17 cellular contexts compared by ENCODE assay signal in genomic region chr10:119136084-119136483, GRCh38. TPM values are rescaled to one million over a fixed set of nuclear protein-coding genes. Genes with fewer than 3 reads are reported as not detected.
DNase-seq lines count a peak whose midpoint lies in the region; ATAC-seq and TF ChIP-seq lines count a peak whose summit lies in the region.
"Had no signal": no experiment of that assay in that cellular context is flagged by ENCODE, and none has a peak within 500 bp of the region (broad histone marks: within the 10 kb centered on the region; RNA-seq: fewer than 3 reads in every experiment).

No MANE protein-coding gene starts in this region.

- peaks cover 48 to 50% of the 10 kb centered on the region in 2 donors for H3K4me1 Mint-ChIP-seq in natural killer cell treated with Interleukin-12 subunit alpha and Interleukin-12 subunit beta and Interleukin-15 and Interleukin-18, amount 100 ng/mL, for 72 hours (ENCODE audit: low read depth in 2 of 2)
- H3K4me1 Mint-ChIP-seq in natural killer cell: peaks cover 22 to 29% of the 10 kb centered on the region in 2 donors
- H3K4me1 Mint-ChIP-seq in activated CD4-positive, alpha-beta memory T cell treated with anti-CD3 and anti-CD28 coated beads for 36 hours (ENCODE audit: low read depth): peaks cover 49% of the 10 kb centered on the region

- H3K4me3 Mint-ChIP-seq in natural killer cell treated with Interleukin-12 subunit alpha and Interleukin-12 subunit beta and Interleukin-15 and Interleukin-18, amount 100 ng/mL, for 72 hours: no peak overlapping the region
- no peak overlapping the region for H3K4me3 Mint-ChIP-seq in natural killer cell
- no peak overlapping the region for H3K4me3 Mint-ChIP-seq in activated CD4-positive, alpha-beta memory T cell treated with anti-CD3 and anti-CD28 coated beads for 36 hours
- H3K4me3 Mint-ChIP-seq: activated CD8-positive, alpha-beta T cell treated with anti-CD3 and anti-CD28 coated beads, Interleukin-2, amount 10 ng/mL, durations not matched to agents 7 days and 5 days had no signal

- intact Hi-C loops in natural killer cell (cut with micrococcal nuclease): no loop called here
- intact Hi-C loops in activated CD4-positive, alpha-beta memory T cell treated with anti-CD3 and anti-CD28 coated beads for 36 hours (cut with micrococcal nuclease): no loop called here

- no peak overlapping the region for H3K4me3 ChIP-seq in hepatocyte
- H3K4me3 ChIP-seq in upper lobe of left lung: no peak overlapping the region
- H3K4me3 ChIP-seq: esophagus muscularis mucosa, tibial artery had no signal

- H3K79me2 ChIP-seq in hepatocyte: no peaks in the 10 kb centered on the region

- H3K9me3 Mint-ChIP-seq in natural killer cell treated with Interleukin-12 subunit alpha and Interleukin-12 subunit beta and Interleukin-15 and Interleukin-18, amount 100 ng/mL, for 72 hours: no peaks in the 10 kb centered on the region
- no peaks in the 10 kb centered on the region for H3K9me3 Mint-ChIP-seq in natural killer cell
- no peaks in the 10 kb centered on the region for H3K9me3 Mint-ChIP-seq in activated CD4-positive, alpha-beta memory T cell treated with anti-CD3 and anti-CD28 coated beads for 36 hours

- H3K27ac ChIP-seq in hepatocyte: peak overlapping the region; percentile 72
- H3K27ac ChIP-seq in upper lobe of left lung: peak overlapping the region; percentile 34 to 84 (median 42)
- H3K27ac ChIP-seq: tibial artery had no signal

- H3K9me3 ChIP-seq in hepatocyte (ENCODE audit: low read depth) (no peaks in the 10 kb centered on the region), upper lobe of left lung (no peaks in the 10 kb centered on the region)
- H3K9me3 ChIP-seq: BE2C, esophagus muscularis mucosa, tibial artery had no signal

- H3K36me3 Mint-ChIP-seq in natural killer cell treated with Interleukin-12 subunit alpha and Interleukin-12 subunit beta and Interleukin-15 and Interleukin-18, amount 100 ng/mL, for 72 hours: peaks cover 23% of the 10 kb centered on the region
- no peaks in the 10 kb centered on the region for H3K36me3 Mint-ChIP-seq in natural killer cell
- H3K36me3 Mint-ChIP-seq in activated CD4-positive, alpha-beta memory T cell treated with anti-CD3 and anti-CD28 coated beads for 36 hours: peaks cover 41% of the 10 kb centered on the region

- H3K27me3 ChIP-seq in hepatocyte: no peaks in the 10 kb centered on the region
- H3K27me3 ChIP-seq in upper lobe of left lung: no peaks in the 10 kb centered on the region
- H3K27me3 ChIP-seq: BE2C, esophagus muscularis mucosa, tibial artery had no signal

- no peak for TF ChIP-seq POLR2A in upper lobe of left lung (IDR thresholded peaks at IDR 0.05)

- H3K27me3 Mint-ChIP-seq in natural killer cell treated with Interleukin-12 subunit alpha and Interleukin-12 subunit beta and Interleukin-15 and Interleukin-18, amount 100 ng/mL, for 72 hours: no peaks in the 10 kb centered on the region
- no peaks in the 10 kb centered on the region for H3K27me3 Mint-ChIP-seq in natural killer cell (ENCODE audit: low read depth in 2 of 2)
- no peaks in the 10 kb centered on the region for H3K27me3 Mint-ChIP-seq in activated CD4-positive, alpha-beta memory T cell treated with anti-CD3 and anti-CD28 coated beads for 36 hours

- CTCF ChIA-PET in activated CD4-positive, alpha-beta memory T cell treated with anti-CD3 and anti-CD28 coated beads for 36 hours (lab: Charles Lee): interaction anchor here (1.0 kb wide), 2 partner anchors 62 to 70 kb away, joined by 3 to 4 read pairs; no protein-coding TSS in a partner anchor

- H3K36me3 ChIP-seq in hepatocyte (replicated peaks; ENCODE audit: insufficient read depth, low read depth) (no peaks in the 10 kb centered on the region), upper lobe of left lung (peaks cover 2 to 19% (median 9%) of the 10 kb centered on the region in 4 donors)

- no peak overlapping the region for H3K4me2 ChIP-seq in hepatocyte

- H3K4me1 ChIP-seq in hepatocyte (ENCODE audit: insufficient read depth) (no peaks in the 10 kb centered on the region), upper lobe of left lung (peaks cover 9 to 23% (median 16%) of the 10 kb centered on the region in 4 donors)
- H3K4me1 ChIP-seq: BE2C, tibial artery had no signal

- H3K27ac Mint-ChIP-seq in natural killer cell treated with Interleukin-12 subunit alpha and Interleukin-12 subunit beta and Interleukin-15 and Interleukin-18, amount 100 ng/mL, for 72 hours: peak overlapping the region; percentile 95 to 98
- H3K27ac Mint-ChIP-seq in natural killer cell: peak overlapping the region in 1 of 2 donors; percentile 31
- H3K27ac Mint-ChIP-seq in activated CD4-positive, alpha-beta memory T cell treated with anti-CD3 and anti-CD28 coated beads for 36 hours: peak overlapping the region; percentile 18

- no peaks in the 10 kb centered on the region for H3K9me2 ChIP-seq in hepatocyte (replicated peaks; ENCODE audit: insufficient read depth)

- DNase-seq in natural killer cell treated with Interleukin-12 subunit alpha and Interleukin-12 subunit beta and Interleukin-15 and Interleukin-18, amount 100 ng/mL, for 72 hours (ENCODE audit: low spot score): no peak
- DNase-seq in natural killer cell (no peak), hepatocyte (ENCODE audit: low spot score) (no peak), upper lobe of left lung (no peak), GM13977 (ENCODE audit: low spot score) (no peak)
- no peak for DNase-seq in activated CD4-positive, alpha-beta memory T cell treated with anti-CD3 and anti-CD28 coated beads for 36 hours
- DNase-seq: activated CD8-positive, alpha-beta T cell treated with anti-CD3 and anti-CD28 coated beads, Interleukin-2, amount 10 ng/mL, durations not matched to agents 7 days and 5 days; activated effector memory CD4-positive, alpha-beta T cell treated with anti-CD3 and anti-CD28 coated beads, Interleukin-2, amount 50 U/mL, for 16 hours; BE2C; kidney; NCI-H526 treated with DMSO at 0.1 percent for 48 hours; PC-3; stimulated activated CD4-positive, alpha-beta T cell treated with anti-CD3 and anti-CD28 coated beads, Interleukin-4, amount 100 ng/mL, for 24 hours had no signal

- 95% methylated on average over 7 of the region's 7 CpGs for WGBS in hepatocyte (ENCODE audit: low lambda C conversion rate, missing lambda C conversion rate)
- 78 to 79% methylated on average over 7 of the region's 7 CpGs for WGBS in upper lobe of left lung, 2 donors

- in situ Hi-C loops in GM13977 (cut with MboI; ENCODE audit: low pct_unique_long_range_greater_than_20kb, low sequenced_read_pairs, unreplicated experiment): no loop called here

- no peak for TF ChIP-seq CTCF in natural killer cell (IDR thresholded peaks at IDR 0.05)
- no peak for TF ChIP-seq CTCF in hepatocyte (IDR thresholded peaks at IDR 0.05; ENCODE audit: poor library complexity)
- no peak for TF ChIP-seq CTCF in upper lobe of left lung (IDR thresholded peaks at IDR 0.05)
- no peak for TF ChIP-seq CTCF in GM13977 (IDR thresholded peaks at IDR 0.05; ENCODE audit: extremely low read depth, insufficient read depth, missing control alignments)

- no peaks in the 10 kb centered on the region for H4K20me1 ChIP-seq in hepatocyte (ENCODE audit: insufficient read depth, poor library complexity, severe bottlenecking)

- H2AFZ ChIP-seq in hepatocyte: no peak overlapping the region

- ATAC-seq in natural killer cell treated with Interleukin-12 subunit alpha and Interleukin-12 subunit beta and Interleukin-15 and Interleukin-18, amount 100 ng/mL, for 72 hours: no peak
- ATAC-seq in natural killer cell: no peak
- ATAC-seq in upper lobe of left lung (ENCODE audit: low FRiP score in 2 of 2): no peak
- no peak for ATAC-seq in GM19452 (IDR thresholded peaks at IDR 0.05; ENCODE audit: unreplicated experiment)
- ATAC-seq in GM21528 (IDR thresholded peaks at IDR 0.05; ENCODE audit: low FRiP score, unreplicated experiment): no peak
- ATAC-seq: activated CD8-positive, alpha-beta T cell treated with anti-CD3 and anti-CD28 coated beads, Interleukin-2, amount 10 ng/mL, durations not matched to agents 7 days and 5 days; PC-3 had no signal

- TF ChIP-seq EP300 in upper lobe of left lung (IDR thresholded peaks at IDR 0.05): no peak

- POLR2A ChIA-PET in activated CD4-positive, alpha-beta memory T cell treated with anti-CD3 and anti-CD28 coated beads for 36 hours (lab: Charles Lee): interaction anchor here (1.3 to 1.5 kb wide), 2 partner anchors 32 to 56 kb away, joined by 3 to 5 read pairs; partner anchors contain the start of genes DENND10 and EIF3A

RNA-seq across cellular contexts. Expression of gene SFXN4, which starts 29.4 kb away (rescaled TPM):
- total RNA-seq in natural killer cell treated with Interleukin-12 subunit alpha and Interleukin-12 subunit beta and Interleukin-15 and Interleukin-18, amount 100 ng/mL, for 72 hours: 10 to 100 TPM; 22.4 to 48.0 TPM
- total RNA-seq in natural killer cell: 10 to 100 TPM in 1 of 3 donors, 1 to 10 TPM in 2; 5.5 to 13.7 (median 8.1) TPM
- total RNA-seq in activated CD4-positive, alpha-beta memory T cell treated with anti-CD3 and anti-CD28 coated beads for 36 hours: 10 to 100 TPM; 38.3 to 38.7 TPM
- 22.8 and 27.2 TPM in 2 replicates for total RNA-seq in hepatocyte
- 40.3 and 41.5 TPM in 2 replicates for polyA plus RNA-seq in hepatocyte
- 10 to 100 TPM in 5 of 6 donors, 1 to 10 TPM in 1; 4.4 to 47.1 (median 19.0) TPM for total RNA-seq in upper lobe of left lung

RNA-seq across cellular contexts. Expression of gene DENND10, which starts 32.2 kb away (rescaled TPM):
- 10 to 100 TPM; 46.2 to 57.7 TPM for total RNA-seq in natural killer cell treated with Interleukin-12 subunit alpha and Interleukin-12 subunit beta and Interleukin-15 and Interleukin-18, amount 100 ng/mL, for 72 hours
- total RNA-seq in natural killer cell (10 to 100 TPM; 24.0 to 42.4 (median 33.9) TPM), hepatocyte (94.7 and 106 TPM in 2 replicates), upper lobe of left lung (10 to 100 TPM; 17.8 to 53.5 (median 29.9) TPM)
- total RNA-seq in activated CD4-positive, alpha-beta memory T cell treated with anti-CD3 and anti-CD28 coated beads for 36 hours: 10 to 100 TPM; 29.8 to 31.4 TPM
- polyA plus RNA-seq in hepatocyte: 64.4 and 75.3 TPM in 2 replicates

RNA-seq across cellular contexts. Expression of gene PRDX3, which starts 42.5 kb away (rescaled TPM):
- total RNA-seq in natural killer cell treated with Interleukin-12 subunit alpha and Interleukin-12 subunit beta and Interleukin-15 and Interleukin-18, amount 100 ng/mL, for 72 hours: 100 to 1,000 TPM; 137 to 144 TPM
- total RNA-seq in natural killer cell (10 to 100 TPM; 12.5 to 17.4 (median 15.3) TPM), hepatocyte (326 and 333 TPM in 2 replicates), upper lobe of left lung (100 to 1,000 TPM in 1 of 6 donors, 10 to 100 TPM in 5; 29.9 to 104 (median 85.1) TPM)
- 100 to 1,000 TPM; 173 to 182 TPM for total RNA-seq in activated CD4-positive, alpha-beta memory T cell treated with anti-CD3 and anti-CD28 coated beads for 36 hours
- polyA plus RNA-seq in hepatocyte: 282 and 294 TPM in 2 replicates

RNA-seq across cellular contexts. Expression of gene EIF3A, which starts 55.5 kb away (rescaled TPM):
- total RNA-seq in natural killer cell treated with Interleukin-12 subunit alpha and Interleukin-12 subunit beta and Interleukin-15 and Interleukin-18, amount 100 ng/mL, for 72 hours: 100 to 1,000 TPM; 146 to 214 TPM
- total RNA-seq in natural killer cell (100 to 1,000 TPM; 102 to 115 (median 110) TPM), hepatocyte (93.7 and 97.2 TPM in 2 replicates), upper lobe of left lung (100 to 1,000 TPM in 4 of 6 donors, 10 to 100 TPM in 2; 90.2 to 138 (median 107) TPM)
- total RNA-seq in activated CD4-positive, alpha-beta memory T cell treated with anti-CD3 and anti-CD28 coated beads for 36 hours: 100 to 1,000 TPM; 143 to 148 TPM
- 53.2 and 56.6 TPM in 2 replicates for polyA plus RNA-seq in hepatocyte
